10 cellular contexts compared by ENCODE assay signal in genomic region chr14:69094481-69094880, GRCh38. TPM values are rescaled to one million over a fixed set of nuclear protein-coding genes. Genes with fewer than 3 reads are reported as not detected.
DNase-seq lines count a peak whose midpoint lies in the region; ATAC-seq and TF ChIP-seq lines count a peak whose summit lies in the region.
"Had no signal": no experiment of that assay in that cellular context is flagged by ENCODE, and none has a peak within 500 bp of the region (broad histone marks: within the 10 kb centered on the region; RNA-seq: fewer than 3 reads in every experiment).

No MANE protein-coding gene starts in this region.

- H3K4me1 Mint-ChIP-seq in activated T-cell treated with anti-CD3 and anti-CD28 coated beads, Interleukin-2, amount 50 U/mL, for 24 hours (ENCODE audit: low read depth): peaks cover 18% of the 10 kb centered on the region
- H3K4me1 Mint-ChIP-seq in type B pancreatic cell (ENCODE audit: unreplicated experiment): peaks cover 31% of the 10 kb centered on the region

- ATAC-seq in GM21526 (IDR thresholded peaks at IDR 0.05; ENCODE audit: low FRiP score, unreplicated experiment): no peak
- ATAC-seq in stimulated activated naive CD8-positive, alpha-beta T cell treated with anti-CD3 and anti-CD28 coated beads, Interleukin-15, Interleukin-2, amounts not matched to agents 100 U/mL and 50 U/mL, for 24 hours: no peak

- TF ChIP-seq CTCF in type B pancreatic cell (conservative IDR thresholded peaks at IDR 0.05): no peak

- no peak overlapping the region for H3K4me3 Mint-ChIP-seq in activated T-cell treated with anti-CD3 and anti-CD28 coated beads, Interleukin-2, amount 50 U/mL, for 24 hours
- peak overlapping the region; percentile 44 for H3K4me3 Mint-ChIP-seq in type B pancreatic cell

- no peaks in the 10 kb centered on the region for H3K27me3 Mint-ChIP-seq in activated T-cell treated with anti-CD3 and anti-CD28 coated beads, Interleukin-2, amount 50 U/mL, for 24 hours
- no peaks in the 10 kb centered on the region for H3K27me3 Mint-ChIP-seq in type B pancreatic cell

- H3K27ac ChIP-seq in caudate nucleus (ENCODE audit: low read depth, low read length) (peak overlapping the region; percentile 11), muscle layer of duodenum (ENCODE audit: low read length) (peak overlapping the region; percentile 24)

- peak overlapping the region; percentile 42 for H3K27ac Mint-ChIP-seq in activated T-cell treated with anti-CD3 and anti-CD28 coated beads, Interleukin-2, amount 50 U/mL, for 24 hours
- peak overlapping the region; percentile 72 for H3K27ac Mint-ChIP-seq in type B pancreatic cell

- no peaks in the 10 kb centered on the region for H3K9me3 Mint-ChIP-seq in activated T-cell treated with anti-CD3 and anti-CD28 coated beads, Interleukin-2, amount 50 U/mL, for 24 hours
- no peaks in the 10 kb centered on the region for H3K9me3 Mint-ChIP-seq in type B pancreatic cell

- no peaks in the 10 kb centered on the region for H3K9me3 ChIP-seq in muscle layer of duodenum (ENCODE audit: control insufficient read depth in 1 of 2, low read length in 2 of 2)

- DNase-seq in activated T-cell treated with anti-CD3 and anti-CD28 coated beads, Interleukin-2, amount 50 U/mL, for 24 hours: no peak
- DNase-seq in activated T-cell treated with anti-CD3 and anti-CD28 coated beads, Interleukin-2, amount 50 U/mL, for 48 hours: no peak
- DNase-seq in caudate nucleus (lab: John Stamatoyannopoulos, UW): no peak
- no peak for DNase-seq in type B pancreatic cell (ENCODE audit: extremely low spot score, unreplicated experiment)
- DNase-seq in T1000 (lab: John Stamatoyannopoulos, UW): no peak
- no peak for DNase-seq in stimulated activated naive CD8-positive, alpha-beta T cell treated with anti-CD3 and anti-CD28 coated beads, Interleukin-15, Interleukin-2, amounts not matched to agents 100 U/mL and 50 U/mL, for 24 hours
- DNase-seq: 8988T, NCI-H2171 treated with DMSO at 0.1 percent for 48 hours had no signal

- peaks cover 59% of the 10 kb centered on the region for H3K36me3 Mint-ChIP-seq in activated T-cell treated with anti-CD3 and anti-CD28 coated beads, Interleukin-2, amount 50 U/mL, for 24 hours (ENCODE audit: low read depth)
- H3K36me3 Mint-ChIP-seq in type B pancreatic cell: peaks cover 22% of the 10 kb centered on the region

- no peak overlapping the region for H3K4me3 ChIP-seq in muscle layer of duodenum (ENCODE audit: low read depth in 1 of 2, low read length in 2 of 2)

- H3K27me3 ChIP-seq in muscle layer of duodenum (ENCODE audit: low read depth, low read length): no peaks in the 10 kb centered on the region

- peaks cover 0 to 16% of the 10 kb centered on the region in 2 donors for H3K4me1 ChIP-seq in muscle layer of duodenum (ENCODE audit: control insufficient read depth in 1 of 2, insufficient read depth in 2 of 2, low read length in 2 of 2)

- peaks cover 12 to 22% of the 10 kb centered on the region in 2 donors for H3K36me3 ChIP-seq in muscle layer of duodenum (ENCODE audit: control insufficient read depth in 1 of 2, insufficient read depth in 2 of 2, low read length in 2 of 2)

RNA-seq across cellular contexts. Expression of gene DCAF5, which starts 58.4 kb away (rescaled TPM):
- total RNA-seq in type B pancreatic cell (ENCODE audit: low replicate concordance): 46.1 and 54.9 TPM in 2 replicates
